In the genomic region with DNA sequence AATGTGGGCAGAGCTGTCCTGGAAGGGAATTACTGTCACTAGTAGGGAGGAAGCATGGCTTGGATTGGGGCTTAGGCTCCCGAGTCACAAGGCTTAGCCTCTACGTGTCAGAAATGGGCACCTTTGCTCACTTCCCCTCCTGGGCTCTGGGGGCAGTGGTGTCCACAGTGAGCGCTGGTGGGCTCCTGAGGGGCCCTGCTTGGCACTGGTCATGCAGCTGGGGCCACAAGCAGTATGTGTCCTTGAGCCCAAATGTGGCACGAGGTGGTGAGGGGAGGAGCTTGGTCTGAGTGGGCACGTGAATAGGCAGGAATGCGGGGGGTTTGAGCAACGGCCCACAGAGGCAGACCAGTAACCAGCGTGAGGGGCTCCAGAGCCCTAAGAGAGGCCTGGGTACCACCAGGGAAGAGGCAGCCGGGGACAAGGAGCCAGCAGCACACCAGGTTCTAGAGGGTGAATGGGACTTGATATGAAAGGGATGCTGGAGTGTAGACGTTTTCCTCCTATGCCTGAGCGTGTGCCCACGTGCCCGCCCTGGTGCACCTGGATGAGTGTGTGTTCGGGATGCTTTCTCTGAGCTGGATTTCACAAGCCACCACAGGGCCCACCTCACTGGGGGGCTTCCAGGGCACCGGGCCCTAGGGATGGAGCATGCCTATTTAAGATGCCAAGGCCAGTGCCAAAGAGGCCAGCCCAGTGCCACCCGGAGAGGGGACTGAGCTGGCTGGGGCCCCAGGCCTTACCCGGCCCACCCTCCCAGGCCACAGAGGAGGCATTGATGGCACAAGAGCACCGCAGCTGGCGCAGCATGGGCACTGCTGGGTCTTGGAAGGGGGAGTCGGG, we compare ENCODE assay signal across 9 cellular contexts.
A peak's percentile ranks its signal among the peaks of the same experiment; 100 is the strongest.
DNase-seq lines count a peak whose midpoint lies in the region; ATAC-seq and TF ChIP-seq lines count a peak whose summit lies in the region.
"Had no signal": no experiment of that assay in that cellular context is flagged by ENCODE, and none has a peak within 500 bp of the region (broad histone marks: within the 10 kb centered on the region; RNA-seq: fewer than 3 reads in every experiment).

No MANE protein-coding gene starts in this region.

- peak; percentile 1 for TF ChIP-seq CTCF in AG04449 (IDR thresholded peaks at IDR 0.05; ENCODE audit: insufficient read depth, low read length, missing control alignments)
- TF ChIP-seq CTCF in GM12875 (IDR thresholded peaks at IDR 0.05; ENCODE audit: borderline replicate concordance, insufficient read depth, low read depth, low read length), result peak; percentile 37; the same call in 1 of the 2 replicates
- TF ChIP-seq CTCF in foreskin fibroblast (IDR thresholded peaks at IDR 0.05; ENCODE audit: low read depth, low read length), result no peak

- CTCF ChIA-PET in AG04449 (lab: Yijun Ruan, JAX), result interaction anchor here (0.5 to 29.6 kb wide), 11 partner anchors 8 to 84 kb away, joined by 3 to 743 read pairs (median 7); no protein-coding TSS in a partner anchor

- no peak overlapping the region for H3K4me3 ChIP-seq in AG04449 (ENCODE audit: low read depth, low read length)
- H3K4me3 ChIP-seq in GM12875 (ENCODE audit: low read depth, low read length), result no peak overlapping the region
- H3K4me3 ChIP-seq in iPS-20b (ENCODE audit: low read length), result peak overlapping the region; percentile 31; the same call in 1 of the 2 replicates
- H3K4me3 ChIP-seq in foreskin fibroblast (ENCODE audit: low read depth in 1 of 2, low read length in 2 of 2), result no peak overlapping the region

- H3K9ac ChIP-seq in iPS-20b (ENCODE audit: low read depth, low read length), result no peak overlapping the region

- H3K27ac ChIP-seq in iPS-20b (ENCODE audit: low read length), result no peak overlapping the region

- ATAC-seq in HG03520 (IDR thresholded peaks at IDR 0.05; ENCODE audit: unreplicated experiment), result no peak

- DNase-seq in AG04449 (ENCODE audit: low read depth, low spot score), result no peak
- no peak for DNase-seq in LoVo (ENCODE audit: low spot score)
- no peak for DNase-seq in HCEC 1CT
- DNase-seq in foreskin fibroblast, result no peak
- DNase-seq: effector CD4-positive, alpha-beta T cell had no signal

- no peaks in the 10 kb centered on the region for H3K27me3 ChIP-seq in iPS-20b (ENCODE audit: insufficient read depth, low read length)

- H3K36me3 ChIP-seq in iPS-20b (ENCODE audit: insufficient read depth, low read depth, low read length), result no peaks in the 10 kb centered on the region

- H3K9me3 ChIP-seq in iPS-20b (ENCODE audit: insufficient read depth, low read depth, low read length), result no peaks in the 10 kb centered on the region

- H3K4me1 ChIP-seq in iPS-20b (ENCODE audit: insufficient read depth, low read length), result peaks cover 13% of the 10 kb centered on the region; the same call in 1 of the 2 replicates

- POLR2A ChIA-PET in AG04449 (lab: Yijun Ruan, JAX), result no interaction called here

- TF ChIP-seq POLR2A in Raji (IDR thresholded peaks at IDR 0.05; ENCODE audit: insufficient read depth, low read depth, low read length), result 0 out of 2 replicates have a peak, but pooled peaks have one; percentile 28
